19 cellular contexts compared by ENCODE assay signal in the genomic region with DNA sequence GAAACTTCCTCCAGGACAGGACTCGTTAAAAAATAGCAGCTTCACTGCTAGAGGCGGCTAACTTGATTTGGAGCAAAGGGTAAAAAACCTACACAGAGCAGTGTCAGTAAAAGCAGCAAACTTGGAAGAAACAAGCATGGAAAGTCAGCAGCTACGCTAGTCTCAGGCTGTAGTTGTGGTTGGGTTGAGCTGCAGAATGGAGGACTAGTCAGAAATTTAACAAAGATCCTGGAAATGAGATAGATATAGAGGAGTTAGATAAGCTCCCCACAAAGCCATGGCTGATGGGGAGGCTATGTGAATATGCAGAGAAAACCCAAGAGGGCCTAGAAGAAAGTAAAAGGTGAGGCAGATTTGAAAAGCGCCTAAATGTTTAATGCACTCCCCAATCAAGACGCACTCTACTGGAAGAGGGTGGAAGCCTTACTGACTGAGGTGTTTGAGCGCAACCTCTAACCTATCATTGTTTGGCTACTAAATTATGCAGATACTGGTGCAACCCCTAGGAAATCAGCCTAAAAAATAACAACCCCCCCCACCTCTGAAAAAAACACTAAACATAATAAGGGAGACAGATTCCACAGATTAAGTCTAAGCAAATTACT.
DNase-seq lines count a peak whose midpoint lies in the region; ATAC-seq and TF ChIP-seq lines count a peak whose summit lies in the region.
"Had no signal": no experiment of that assay in that cellular context is flagged by ENCODE, and none has a peak within 500 bp of the region (broad histone marks: within the 10 kb centered on the region; RNA-seq: fewer than 3 reads in every experiment).

No MANE protein-coding gene starts in this region.

- H3K4me1 ChIP-seq in GM23338 (ENCODE audit: insufficient read depth) (peaks cover 9% of the 10 kb centered on the region; the same call in 1 of the 2 replicates), endodermal cell (ENCODE audit: control insufficient read depth, insufficient read depth, low read length) (no peaks in the 10 kb centered on the region), neural progenitor cell (peaks cover 6% of the 10 kb centered on the region), prostate gland (replicated peaks) (no peaks in the 10 kb centered on the region)
- H3K4me1 ChIP-seq: BE2C, HAP-1 had no signal

- H3K36me3 ChIP-seq in GM23338 (ENCODE audit: insufficient read depth) (no peaks in the 10 kb centered on the region; the same call in 1 of the 2 replicates), endodermal cell (ENCODE audit: control insufficient read depth, insufficient read depth, low read length) (peaks cover 22% of the 10 kb centered on the region), neural progenitor cell (peaks cover 3% of the 10 kb centered on the region), prostate gland (no peaks in the 10 kb centered on the region)
- H3K36me3 ChIP-seq: BE2C, HAP-1 had no signal

- peaks cover 30% of the 10 kb centered on the region for H3K36me3 Mint-ChIP-seq in GM23338 (ENCODE audit: low read depth)
- peaks cover 33% of the 10 kb centered on the region for H3K36me3 Mint-ChIP-seq in WTC11
- peaks cover 39% of the 10 kb centered on the region for H3K36me3 Mint-ChIP-seq in endodermal cell (ENCODE audit: low read depth)
- peaks cover 58% of the 10 kb centered on the region for H3K36me3 Mint-ChIP-seq in neural progenitor cell

- POLR2A ChIA-PET in WTC11 (lab: Charles Lee), result no interaction called here

- intact Hi-C loops in prostate gland (cut with DNase I), result no loop called here

- H3K4me3 Mint-ChIP-seq in GM23338 (no peak overlapping the region), WTC11 (no peak overlapping the region), endodermal cell (no peak overlapping the region), neural progenitor cell (no peak overlapping the region)
- H3K4me3 Mint-ChIP-seq: CD4-positive, CD25-positive, alpha-beta regulatory T cell; CD8-positive, alpha-beta memory T cell had no signal

- TF ChIP-seq CTCF in GM23338 (conservative IDR thresholded peaks at IDR 0.05; ENCODE audit: low read depth in 2 of 2) (0 out of 4 replicates have a peak, but pooled peaks of 1 of the 2 experiments have one; percentile 8), WTC11 (IDR thresholded peaks at IDR 0.05) (no peak), endodermal cell (conservative IDR thresholded peaks at IDR 0.05) (no peak), neural progenitor cell (IDR thresholded peaks at IDR 0.05) (no peak), prostate gland (IDR thresholded peaks at IDR 0.05) (no peak)

- H3K27ac ChIP-seq in GM23338 (ENCODE audit: low read depth) (peak overlapping the region; percentile 84), endodermal cell (ENCODE audit: low read depth, low read length) (no peak overlapping the region), neural progenitor cell (peak overlapping the region; percentile 6), prostate gland (no peak overlapping the region)
- H3K27ac ChIP-seq: HL-60 had no signal

- H3K9me3 Mint-ChIP-seq in GM23338 (peaks cover 4% of the 10 kb centered on the region; the same call in 1 of the 3 replicates), WTC11 (peaks cover 17% of the 10 kb centered on the region), endodermal cell (peaks cover 5% of the 10 kb centered on the region), neural progenitor cell (peaks cover 8% of the 10 kb centered on the region)
- H3K9me3 Mint-ChIP-seq: CD8-positive, alpha-beta memory T cell had no signal

- H3K9me3 ChIP-seq in endodermal cell (ENCODE audit: control insufficient read depth, low read length), result peaks cover 4% of the 10 kb centered on the region
- H3K9me3 ChIP-seq in neural progenitor cell (ENCODE audit: low read depth), result no peaks in the 10 kb centered on the region
- H3K9me3 ChIP-seq in prostate gland, result no peaks in the 10 kb centered on the region
- H3K9me3 ChIP-seq: BE2C, HAP-1 had no signal

- DNase-seq in GM23338 (ENCODE audit: low spot score) (no peak), WTC11 (ENCODE audit: low spot score) (no peak), endodermal cell (no peak), neural progenitor cell (ENCODE audit: low spot score) (no peak), prostate gland (ENCODE audit: low spot score) (no peak), HT-29 (ENCODE audit: low spot score) (no peak)
- DNase-seq: ACHN; BE2C; C1 segment of cervical spinal cord; CD4-positive, CD25-positive, alpha-beta regulatory T cell; CD8-positive, alpha-beta memory T cell; COR-L47; DMS 273 treated with DMSO at 0.1 percent for 48 hours; GOT3; IMR-90; KBM-7 had no signal

- H3K79me2 ChIP-seq in GM23338 (replicated peaks; ENCODE audit: insufficient read depth) (no peaks in the 10 kb centered on the region), neural progenitor cell (ENCODE audit: low read depth) (peaks cover 16% of the 10 kb centered on the region)

- no peak overlapping the region for H2AFZ ChIP-seq in GM23338
- H2AFZ ChIP-seq in neural progenitor cell (replicated peaks), result no peak overlapping the region

- WGBS in endodermal cell (ENCODE audit: insufficient coverage in 1 of 2, insufficient read length in 1 of 2), 2 experiments, result 81 to 88% methylated on average over 4 to 6 of the region's 6 CpGs
- 84% methylated on average over 6 of the region's 6 CpGs for WGBS in prostate gland

- H3F3A ChIP-seq in GM23338 (replicated peaks; ENCODE audit: low read depth) (no peaks in the 10 kb centered on the region), neural progenitor cell (ENCODE audit: low read depth) (no peaks in the 10 kb centered on the region)

- H3K4me2 ChIP-seq in GM23338, result 0 out of 2 replicates have a peak overlapping the region, but pooled peaks have one; percentile 46
- H3K4me2 ChIP-seq in neural progenitor cell, result no peak overlapping the region

- H3K9ac ChIP-seq in endodermal cell (ENCODE audit: extremely low read depth, low read length, poor library complexity, severe bottlenecking) (no peak overlapping the region), neural progenitor cell (no peak overlapping the region)

- no peak overlapping the region for H3K4me3 ChIP-seq in GM23338
- H3K4me3 ChIP-seq in endodermal cell (ENCODE audit: low read length), result no peak overlapping the region
- H3K4me3 ChIP-seq in neural progenitor cell, result no peak overlapping the region
- H3K4me3 ChIP-seq in prostate gland, result no peak overlapping the region
- H3K4me3 ChIP-seq: HAP-1 had no signal

- H3K27me3 ChIP-seq in GM23338 (ENCODE audit: insufficient read depth), result no peaks in the 10 kb centered on the region
- H3K27me3 ChIP-seq in endodermal cell (ENCODE audit: control insufficient read depth, insufficient read depth, low read length, poor library complexity, severe bottlenecking), result no peaks in the 10 kb centered on the region
- H3K27me3 ChIP-seq in neural progenitor cell, result no peaks in the 10 kb centered on the region
- H3K27me3 ChIP-seq in prostate gland (replicated peaks; ENCODE audit: insufficient read depth), result no peaks in the 10 kb centered on the region
- H3K27me3 ChIP-seq: BE2C had no signal

- peaks cover 17% of the 10 kb centered on the region for H3K4me1 Mint-ChIP-seq in GM23338
- peaks cover 18% of the 10 kb centered on the region for H3K4me1 Mint-ChIP-seq in WTC11
- H3K4me1 Mint-ChIP-seq in endodermal cell, result peaks cover 12% of the 10 kb centered on the region
- H3K4me1 Mint-ChIP-seq in neural progenitor cell, result peaks cover 3% of the 10 kb centered on the region

- H4K20me1 ChIP-seq in GM23338 (replicated peaks; ENCODE audit: insufficient read depth) (no peaks in the 10 kb centered on the region), neural progenitor cell (ENCODE audit: low read depth) (no peaks in the 10 kb centered on the region)

- peaks cover 7% of the 10 kb centered on the region; the same call in 1 of the 2 replicates for H3K9me2 ChIP-seq in GM23338 (ENCODE audit: insufficient read depth)

- TF ChIP-seq POLR2A in prostate gland (IDR thresholded peaks at IDR 0.05), result no peak

- ATAC-seq in GM23338 (peak; percentile 52), WTC11 (peak; percentile 59)
- ATAC-seq in activated CD4-positive, CD25-positive, alpha-beta regulatory T cell treated with anti-CD3 and anti-CD28 coated beads, Interleukin-2, amount 50 U/mL, for 24 hours, result no peak

- peaks cover 2% of the 10 kb centered on the region for H3K27me3 Mint-ChIP-seq in GM23338 (ENCODE audit: insufficient read depth, low read depth, poor library complexity)
- H3K27me3 Mint-ChIP-seq in WTC11 (ENCODE audit: low read depth), result no peaks in the 10 kb centered on the region
- no peaks in the 10 kb centered on the region for H3K27me3 Mint-ChIP-seq in endodermal cell (ENCODE audit: insufficient read depth)
- H3K27me3 Mint-ChIP-seq in neural progenitor cell (ENCODE audit: insufficient read depth, low read depth), result no peaks in the 10 kb centered on the region
- H3K27me3 Mint-ChIP-seq: CD4-positive, CD25-positive, alpha-beta regulatory T cell; CD8-positive, alpha-beta memory T cell had no signal

- CTCF ChIA-PET in WTC11 (lab: Charles Lee), result interaction anchor here (1.1 to 1.3 kb wide), 2 partner anchors 9 to 21 kb away, joined by 4 to 8 read pairs; no protein-coding TSS in a partner anchor

- peak overlapping the region; percentile 15 for H3K27ac Mint-ChIP-seq in GM23338
- H3K27ac Mint-ChIP-seq in WTC11, result peak overlapping the region; percentile 9
- H3K27ac Mint-ChIP-seq in endodermal cell, result peak overlapping the region; percentile 31
- H3K27ac Mint-ChIP-seq in neural progenitor cell, result no peak overlapping the region
- H3K27ac Mint-ChIP-seq: CD4-positive, CD25-positive, alpha-beta regulatory T cell had no signal

TF ChIP-seq in GM23338, 12 proteins besides CTCF, POLR2A, EP300 and RAD21 (continues in another document):
- TF ChIP-seq, protein P1, sequence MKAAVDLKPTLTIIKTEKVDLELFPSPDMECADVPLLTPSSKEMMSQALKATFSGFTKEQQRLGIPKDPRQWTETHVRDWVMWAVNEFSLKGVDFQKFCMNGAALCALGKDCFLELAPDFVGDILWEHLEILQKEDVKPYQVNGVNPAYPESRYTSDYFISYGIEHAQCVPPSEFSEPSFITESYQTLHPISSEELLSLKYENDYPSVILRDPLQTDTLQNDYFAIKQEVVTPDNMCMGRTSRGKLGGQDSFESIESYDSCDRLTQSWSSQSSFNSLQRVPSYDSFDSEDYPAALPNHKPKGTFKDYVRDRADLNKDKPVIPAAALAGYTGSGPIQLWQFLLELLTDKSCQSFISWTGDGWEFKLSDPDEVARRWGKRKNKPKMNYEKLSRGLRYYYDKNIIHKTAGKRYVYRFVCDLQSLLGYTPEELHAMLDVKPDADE (IDR thresholded peaks at IDR 0.05), result no peak
- TF ChIP-seq EZH2 (IDR thresholded peaks at IDR 0.05; ENCODE audit: low read depth, unreplicated experiment), result no peak

TF ChIP-seq in WTC11, 78 proteins besides CTCF, POLR2A, EP300 and RAD21 (continues in another document):
- TF ChIP-seq, protein P2, sequence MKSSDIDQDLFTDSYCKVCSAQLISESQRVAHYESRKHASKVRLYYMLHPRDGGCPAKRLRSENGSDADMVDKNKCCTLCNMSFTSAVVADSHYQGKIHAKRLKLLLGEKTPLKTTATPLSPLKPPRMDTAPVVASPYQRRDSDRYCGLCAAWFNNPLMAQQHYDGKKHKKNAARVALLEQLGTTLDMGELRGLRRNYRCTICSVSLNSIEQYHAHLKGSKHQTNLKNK (CRISPR knock-in tag; IDR thresholded peaks at IDR 0.05), result no peak

Comparison
In these comparisons a context has a peak if more than half of its experiments do, and no peak if none do; other contexts are left out.
1. ATAC-seq: peak in GM23338 (single experiment) and WTC11 (single experiment); none in activated CD4-positive, CD25-positive, alpha-beta regulatory T cell treated with anti-CD3 and anti-CD28 coated beads, Interleukin-2, amount 50 U/mL, for 24 hours (0 of 2).
2. H3K27ac ChIP-seq: peak in GM23338 (single experiment) and neural progenitor cell (single experiment); none in endodermal cell (single experiment) and prostate gland (0 of 2).